ENCODE assay signal across 28 cellular contexts in the genomic region with DNA sequence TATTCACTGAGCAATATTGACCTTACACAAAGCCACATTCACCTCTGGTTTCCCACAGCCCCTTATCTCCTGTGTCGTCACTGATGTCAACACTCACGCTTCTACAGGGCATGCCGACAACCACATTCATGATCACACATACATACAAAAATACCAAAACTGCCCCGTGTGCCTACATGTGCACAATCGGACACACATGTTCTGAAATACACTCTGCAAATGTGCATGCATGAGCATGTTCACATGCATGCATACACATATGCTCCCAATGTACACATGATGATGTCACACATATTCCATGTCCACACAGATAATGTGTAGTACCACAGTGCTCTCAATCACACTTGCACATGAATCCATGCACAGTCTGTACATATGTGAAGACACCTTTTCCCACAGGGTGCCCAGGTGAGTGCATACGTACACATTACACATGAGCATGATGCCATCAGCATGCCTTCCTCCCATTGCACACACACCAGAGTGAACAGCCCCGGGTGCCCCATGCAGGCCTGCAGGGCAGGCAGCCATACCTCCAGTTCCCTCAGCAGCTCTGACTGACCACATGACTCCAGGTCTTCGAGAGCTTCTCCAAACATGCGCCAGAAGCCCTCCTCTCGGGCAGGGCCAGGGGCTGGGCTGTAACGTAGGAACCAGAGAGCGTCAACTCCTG. TPM values are rescaled to one million over a fixed set of nuclear protein-coding genes. Genes with fewer than 3 reads are reported as not detected.
"Had no signal": no experiment of that assay in that cellular context is flagged by ENCODE, and none has a peak within 500 bp of the region (broad histone marks: within the 10 kb centered on the region; RNA-seq: fewer than 3 reads in every experiment).

No MANE protein-coding gene starts in this region.

- H3K36me3 ChIP-seq: cardiac muscle cell had no signal

- H3K27me3 ChIP-seq: cardiac muscle cell had no signal

- H3K4me1 Mint-ChIP-seq: activated B cell treated with CpG ODN at 0.5 μM for 24 hours; activated CD4-positive, alpha-beta T cell treated with anti-CD3 and anti-CD28 coated beads, Interleukin-2, amount 10 ng/mL, durations not matched to agents 24 days and 14 days; activated CD8-positive, alpha-beta memory T cell treated with anti-CD3 and anti-CD28 coated beads, Interleukin-2, amount 10 ng/mL, durations not matched to agents 7 days and 5 days had no signal

- H3K27ac Mint-ChIP-seq: activated B cell treated with CpG ODN at 0.5 μM for 24 hours; activated CD4-positive, alpha-beta T cell treated with anti-CD3 and anti-CD28 coated beads, Interleukin-2, amount 10 ng/mL, durations not matched to agents 24 days and 14 days; activated CD8-positive, alpha-beta memory T cell treated with anti-CD3 and anti-CD28 coated beads, Interleukin-2, amount 10 ng/mL, durations not matched to agents 7 days and 5 days; activated naive CD4-positive, alpha-beta T cell treated with anti-CD3 and anti-CD28 coated beads for 36 hours; activated naive CD8-positive, alpha-beta T cell; activated T-cell treated with anti-CD3 and anti-CD28 coated beads, Interleukin-2, amount 50 U/mL, for 24 hours; activated T-helper 1 cell treated with anti-CD3 and anti-CD28 coated beads, Interleukin-12 subunit alpha, Interleukin-12 subunit beta, Interleukin-2, Interleukin-4 antibody, amounts not matched to agents 30 ng/mL and 10 ng/mL and 1 ng/mL, durations not matched to agents 14 hours and 24 hours and 36 hours; brain; T-cell had no signal

- H3K4me3 Mint-ChIP-seq: activated B cell treated with CpG ODN at 0.5 μM for 24 hours; activated CD4-positive, alpha-beta T cell treated with anti-CD3 and anti-CD28 coated beads, Interleukin-2, amount 10 ng/mL, durations not matched to agents 24 days and 14 days; activated CD8-positive, alpha-beta memory T cell treated with anti-CD3 and anti-CD28 coated beads, Interleukin-2, amount 10 ng/mL, durations not matched to agents 7 days and 5 days; activated naive CD4-positive, alpha-beta T cell treated with anti-CD3 and anti-CD28 coated beads for 36 hours; activated naive CD8-positive, alpha-beta T cell; activated T-cell treated with anti-CD3 and anti-CD28 coated beads, Interleukin-2, amount 50 U/mL, for 24 hours; activated T-helper 1 cell treated with anti-CD3 and anti-CD28 coated beads, Interleukin-12 subunit alpha, Interleukin-12 subunit beta, Interleukin-2, Interleukin-4 antibody, amounts not matched to agents 30 ng/mL and 10 ng/mL and 1 ng/mL, durations not matched to agents 14 hours and 24 hours and 36 hours; brain; T-cell had no signal

- H3K36me3 Mint-ChIP-seq: activated CD8-positive, alpha-beta memory T cell treated with anti-CD3 and anti-CD28 coated beads, Interleukin-2, amount 10 ng/mL, durations not matched to agents 7 days and 5 days; T-cell had no signal

- H3K4me3 ChIP-seq: cardiac muscle cell, SK-N-MC had no signal

- DNase-seq: activated B cell treated with CpG ODN at 0.5 μM for 24 hours; activated CD4-positive, alpha-beta T cell treated with anti-CD3 and anti-CD28 coated beads for 1 hour; activated CD4-positive, alpha-beta T cell treated with anti-CD3 and anti-CD28 coated beads, Interleukin-2, amount 10 ng/mL, durations not matched to agents 24 days and 14 days; activated CD4-positive, alpha-beta T cell treated with anti-CD3 and anti-CD28 coated beads, Interleukin-2, amount 50 U/mL, for 48 hours; activated CD8-positive, alpha-beta memory T cell treated with anti-CD3 and anti-CD28 coated beads, Interleukin-2, amount 10 ng/mL, durations not matched to agents 7 days and 5 days; activated gamma-delta T cell; activated naive CD4-positive, alpha-beta T cell treated with anti-CD3 and anti-CD28 coated beads for 36 hours; activated T-cell treated with anti-CD3 and anti-CD28 coated beads, Interleukin-2, amount 50 U/mL, for 24 hours; amygdala; NCI-H146; NCI-H187 treated with DMSO at 0.1 percent for 48 hours; NCI-H2081 treated with DMSO at 0.1 percent for 48 hours; NCI-H2171; NCI-H2227 treated with DMSO at 0.1 percent for 48 hours; NCI-H446 treated with DMSO at 0.1 percent for 48 hours; NCI-H524 treated with DMSO at 0.1 percent for 48 hours; NCI-H774; T-cell; T-helper 2 cell; T1000 had no signal

- FAIRE-seq: astrocyte, TTC549 had no signal

- H3K27ac ChIP-seq: cardiac muscle cell, SK-N-MC had no signal

RNA-seq across cellular contexts. Expression of a gene that starts 37.0 kb away (rescaled TPM):
- total RNA-seq: activated B cell treated with CpG ODN at 0.5 μM for 24 hours; activated CD4-positive, alpha-beta T cell treated with anti-CD3 and anti-CD28 coated beads, Interleukin-2, amount 10 ng/mL, durations not matched to agents 24 days and 14 days; activated CD8-positive, alpha-beta memory T cell treated with anti-CD3 and anti-CD28 coated beads, Interleukin-2, amount 10 ng/mL, durations not matched to agents 7 days and 5 days; activated naive CD4-positive, alpha-beta T cell treated with anti-CD3 and anti-CD28 coated beads for 36 hours; activated T-helper 1 cell treated with anti-CD3 and anti-CD28 coated beads, Interleukin-12 subunit alpha, Interleukin-12 subunit beta, Interleukin-2, Interleukin-4 antibody, amounts not matched to agents 30 ng/mL and 10 ng/mL and 1 ng/mL, durations not matched to agents 14 hours and 24 hours and 36 hours; OCI-LY7 had no signal
